8 cellular contexts compared by ENCODE assay signal in the genomic region with DNA sequence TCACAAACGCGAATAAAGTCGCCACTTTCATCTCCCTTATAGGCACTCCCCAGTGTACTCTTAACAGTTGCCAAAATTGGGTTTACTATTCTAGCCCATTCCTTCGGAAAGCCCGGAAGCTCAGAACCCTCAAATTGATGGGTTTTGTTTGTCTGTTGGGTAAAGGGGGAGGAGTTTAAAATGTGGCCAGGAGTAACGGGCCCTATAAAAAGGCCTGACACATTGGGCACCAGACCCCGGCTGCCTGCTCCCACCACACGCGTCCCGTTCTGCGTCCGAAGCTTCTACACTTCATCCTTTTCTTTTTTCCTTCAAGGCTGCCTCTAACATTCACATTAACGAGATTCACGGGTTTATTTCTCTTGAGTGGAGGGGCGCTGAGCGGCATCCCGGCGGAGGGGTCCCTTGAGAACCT. TPM values are rescaled to one million over a fixed set of nuclear protein-coding genes. Genes with fewer than 3 reads are reported as not detected.
DNase-seq lines count a peak whose midpoint lies in the region; ATAC-seq and TF ChIP-seq lines count a peak whose summit lies in the region.

No MANE protein-coding gene starts in this region.

- no peaks in the 10 kb centered on the region for H3K9me3 ChIP-seq in lung (ENCODE audit: control insufficient read depth in 2 of 2, insufficient read depth in 1 of 2, low read length in 1 of 2)

- peak overlapping the region; percentile 42 to 63 for H3K27ac ChIP-seq in lung (ENCODE audit: low read depth in 1 of 2, low read length in 1 of 2)

- no peaks in the 10 kb centered on the region; the same call in none of the 2 replicates for H3K27me3 Mint-ChIP-seq in HFFc6 (ENCODE audit: insufficient read depth)
- H3K27me3 Mint-ChIP-seq in activated naive CD8-positive, alpha-beta T cell treated with anti-CD3 and anti-CD28 coated beads, Interleukin-2, amount 10 ng/mL, durations not matched to agents 7 days and 5 days: no peaks in the 10 kb centered on the region

- POLR2A ChIA-PET in BJ (lab: Charles Lee): no interaction called here
- POLR2A ChIA-PET in activated naive CD8-positive, alpha-beta T cell treated with anti-CD3 and anti-CD28 coated beads, Interleukin-2, amount 10 ng/mL, durations not matched to agents 7 days and 5 days (lab: Charles Lee): interaction anchor here (0.7 to 2.5 kb wide), 11 partner anchors 16 to 135 kb away, joined by 3 to 10 read pairs (median 4); a partner anchor contains a TSS
- POLR2A ChIA-PET in HEK293T (lab: Yijun Ruan, JAX): interaction anchor here (1.3 kb wide), 1 partner anchor 135 kb away, joined by 3 read pairs; no protein-coding TSS in a partner anchor

- peak overlapping the region; percentile 93 for H3K4me3 Mint-ChIP-seq in HFFc6
- H3K4me3 Mint-ChIP-seq in activated naive CD8-positive, alpha-beta T cell treated with anti-CD3 and anti-CD28 coated beads, Interleukin-2, amount 10 ng/mL, durations not matched to agents 7 days and 5 days: peak overlapping the region; percentile 85

- H3K36me3 Mint-ChIP-seq in HFFc6 (ENCODE audit: low read depth): peaks cover 5% of the 10 kb centered on the region; the same call in 1 of the 2 replicates
- peaks cover 11% of the 10 kb centered on the region for H3K36me3 Mint-ChIP-seq in activated naive CD8-positive, alpha-beta T cell treated with anti-CD3 and anti-CD28 coated beads, Interleukin-2, amount 10 ng/mL, durations not matched to agents 7 days and 5 days

- TF ChIP-seq CTCF in BJ (IDR thresholded peaks at IDR 0.05; ENCODE audit: insufficient read depth, low read depth, low read length) (no peak), HFFc6 (IDR thresholded peaks at IDR 0.05) (no peak), lung (IDR thresholded peaks at IDR 0.05; ENCODE audit: control extremely low read depth, extremely low read depth) (no peak)

- H3K4me1 ChIP-seq in lung (ENCODE audit: control insufficient read depth in 2 of 2, insufficient read depth in 2 of 2, low read length in 2 of 2): no peaks in the 10 kb centered on the region

- H3K27ac Mint-ChIP-seq in HFFc6: peak overlapping the region; percentile 92
- peak overlapping the region; percentile 96 for H3K27ac Mint-ChIP-seq in activated naive CD8-positive, alpha-beta T cell treated with anti-CD3 and anti-CD28 coated beads, Interleukin-2, amount 10 ng/mL, durations not matched to agents 7 days and 5 days

- WGBS in lung, 2 donors: 8 to 17% methylated on average over 18 of the region's 18 CpGs

- no peak for DNase-seq in BJ (ENCODE audit: low read depth)
- no peak for DNase-seq in HFFc6
- DNase-seq in activated naive CD8-positive, alpha-beta T cell treated with anti-CD3 and anti-CD28 coated beads, Interleukin-2, amount 10 ng/mL, durations not matched to agents 7 days and 5 days: no peak
- no peak for DNase-seq in lung (ENCODE audit: low spot score)
- no peak for DNase-seq in activated CD8-positive, alpha-beta memory T cell treated with anti-CD3 and anti-CD28 coated beads for 24 hours
- DNase-seq in anterior cingulate cortex (lab: John Stamatoyannopoulos, UW): no peak
- DNase-seq in HEK293T (ENCODE audit: extremely low spot score): no peak

- peaks cover 46% of the 10 kb centered on the region for H3K4me1 Mint-ChIP-seq in HFFc6 (ENCODE audit: low read depth)
- peaks cover 15% of the 10 kb centered on the region for H3K4me1 Mint-ChIP-seq in activated naive CD8-positive, alpha-beta T cell treated with anti-CD3 and anti-CD28 coated beads, Interleukin-2, amount 10 ng/mL, durations not matched to agents 7 days and 5 days

- H3K27me3 ChIP-seq in BJ (ENCODE audit: control insufficient read depth, insufficient read depth, low read length) (no peaks in the 10 kb centered on the region), lung (ENCODE audit: control insufficient read depth, insufficient read depth) (no peaks in the 10 kb centered on the region)

- CTCF ChIA-PET in BJ (lab: Yijun Ruan, JAX) (interaction anchor here (0.6 to 14.8 kb wide), 36 partner anchors 9 to 588 kb away, joined by 3 to 211 read pairs (median 4); a partner anchor contains a TSS), HEK293T (lab: Yijun Ruan, JAX) (interaction anchor here (0.6 to 6.1 kb wide), 10 partner anchors 10 to 348 kb away, joined by 3 to 40 read pairs (median 3); no protein-coding TSS in a partner anchor)

- H3K36me3 ChIP-seq in BJ (ENCODE audit: control insufficient read depth, insufficient read depth, low read length): no peaks in the 10 kb centered on the region; the same call in 1 of the 2 replicates
- H3K36me3 ChIP-seq in lung (ENCODE audit: control insufficient read depth in 2 of 2, insufficient read depth in 2 of 2, low read length in 2 of 2): peaks cover 3 to 5% of the 10 kb centered on the region in 2 donors

- no peaks in the 10 kb centered on the region for H3K9me3 Mint-ChIP-seq in HFFc6
- H3K9me3 Mint-ChIP-seq in activated naive CD8-positive, alpha-beta T cell treated with anti-CD3 and anti-CD28 coated beads, Interleukin-2, amount 10 ng/mL, durations not matched to agents 7 days and 5 days: no peaks in the 10 kb centered on the region

- H3K4me3 ChIP-seq in BJ (ENCODE audit: low read depth, low read length): peak overlapping the region; percentile 73
- peak overlapping the region; percentile 8 for H3K4me3 ChIP-seq in lung

- no peak for ATAC-seq in activated naive CD8-positive, alpha-beta T cell treated with anti-CD3 and anti-CD28 coated beads, Interleukin-2, amount 10 ng/mL, durations not matched to agents 7 days and 5 days (ENCODE audit: low read depth)
- ATAC-seq in lung (ENCODE audit: insufficient read depth, low FRiP score) (no peak), GM21619 (IDR thresholded peaks at IDR 0.05; ENCODE audit: unreplicated experiment) (no peak)

TF ChIP-seq in HEK293T, 16 proteins besides CTCF, POLR2A, EP300 and RAD21:
- TF ChIP-seq FOXM1 (IDR thresholded peaks at IDR 0.05; ENCODE audit: borderline replicate concordance): no peak
- TF ChIP-seq ZNF384 (IDR thresholded peaks at IDR 0.05): no peak
- TF ChIP-seq LEF1 (IDR thresholded peaks at IDR 0.05; ENCODE audit: borderline replicate concordance): no peak
- no peak for TF ChIP-seq FOXA1 (IDR thresholded peaks at IDR 0.05)
- TF ChIP-seq L3MBTL2 (conservative IDR thresholded peaks at IDR 0.05): no peak
- no peak for TF ChIP-seq BHLHE40 (IDR thresholded peaks at IDR 0.05; ENCODE audit: borderline replicate concordance)
- TF ChIP-seq, protein P1, sequence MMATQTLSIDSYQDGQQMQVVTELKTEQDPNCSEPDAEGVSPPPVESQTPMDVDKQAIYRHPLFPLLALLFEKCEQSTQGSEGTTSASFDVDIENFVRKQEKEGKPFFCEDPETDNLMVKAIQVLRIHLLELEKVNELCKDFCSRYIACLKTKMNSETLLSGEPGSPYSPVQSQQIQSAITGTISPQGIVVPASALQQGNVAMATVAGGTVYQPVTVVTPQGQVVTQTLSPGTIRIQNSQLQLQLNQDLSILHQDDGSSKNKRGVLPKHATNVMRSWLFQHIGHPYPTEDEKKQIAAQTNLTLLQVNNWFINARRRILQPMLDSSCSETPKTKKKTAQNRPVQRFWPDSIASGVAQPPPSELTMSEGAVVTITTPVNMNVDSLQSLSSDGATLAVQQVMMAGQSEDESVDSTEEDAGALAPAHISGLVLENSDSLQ (IDR thresholded peaks at IDR 0.05): no peak
- no peak for TF ChIP-seq FOXK2 (IDR thresholded peaks at IDR 0.05)

RNA-seq across cellular contexts. Expression of a gene that starts 0.8 kb away (rescaled TPM):
- polyA plus RNA-seq in BJ (2011; rRNA removed) (23.9 and 24.1 TPM in 2 replicates), lung (10 to 100 TPM in 1 of 2 donors, 1 to 10 TPM in 1; 8.4 to 11.7 TPM)
- polyA minus RNA-seq in BJ (2011; rRNA and poly(A)+ RNA removed): 18.7 and 31.1 TPM in 2 replicates
- total RNA-seq in HFFc6 (2021; fragmentation: NEBNext Ultra II Directional; extraction: Animal tissue kit (Norgen Biotek cat#: 25700)): 10 to 100 TPM; 12.0 to 16.6 (median 14.1) TPM
- total RNA-seq in activated naive CD8-positive, alpha-beta T cell treated with anti-CD3 and anti-CD28 coated beads, Interleukin-2, amount 10 ng/mL, durations not matched to agents 7 days and 5 days: 10 to 100 TPM; 16.7 to 17.1 TPM
- 10 to 100 TPM; 13.3 to 21.1 TPM for total RNA-seq in lung

RNA-seq across cellular contexts. Expression of a gene that starts 10.1 kb away (rescaled TPM):
- polyA plus RNA-seq in BJ (2011; rRNA removed): 1.1 and 1.3 TPM in 2 replicates
- 1.3 and 1.6 TPM in 2 replicates for polyA minus RNA-seq in BJ (2011; rRNA and poly(A)+ RNA removed)
- 1 to 10 TPM in 2 of 6 experiments, under 1 TPM in 4; 0.36 to 1.5 (median 0.88) TPM for total RNA-seq in HFFc6 (2021; fragmentation: NEBNext Ultra II Directional; extraction: Animal tissue kit (Norgen Biotek cat#: 25700))
- total RNA-seq in activated naive CD8-positive, alpha-beta T cell treated with anti-CD3 and anti-CD28 coated beads, Interleukin-2, amount 10 ng/mL, durations not matched to agents 7 days and 5 days: 1 to 10 TPM; 4.4 to 4.7 TPM
- 1 to 10 TPM; 2.0 to 2.5 TPM for total RNA-seq in lung
- 1 to 10 TPM in 1 of 2 donors, under 1 TPM in 1; 0.80 to 1.7 TPM for polyA plus RNA-seq in lung

RNA-seq across cellular contexts. Expression of a gene that starts 16.9 kb away (rescaled TPM):
- polyA plus RNA-seq in BJ (2011; rRNA removed) (43.5 and 66.9 TPM in 2 replicates), lung (10 to 100 TPM; 37.2 to 60.1 TPM)
- 12.4 and 18.1 TPM in 2 replicates for polyA minus RNA-seq in BJ (2011; rRNA and poly(A)+ RNA removed)
- 10 to 100 TPM; 37.9 to 46.2 (median 42.2) TPM for total RNA-seq in HFFc6 (2021; fragmentation: NEBNext Ultra II Directional; extraction: Animal tissue kit (Norgen Biotek cat#: 25700))
- total RNA-seq in activated naive CD8-positive, alpha-beta T cell treated with anti-CD3 and anti-CD28 coated beads, Interleukin-2, amount 10 ng/mL, durations not matched to agents 7 days and 5 days: 10 to 100 TPM; 77.3 to 77.6 TPM
- 10 to 100 TPM; 27.5 to 66.9 TPM for total RNA-seq in lung

RNA-seq across cellular contexts. Expression of a gene that starts 18.3 kb away (rescaled TPM):
- polyA plus RNA-seq in BJ (2011; rRNA removed): 95.9 and 131 TPM in 2 replicates
- polyA minus RNA-seq in BJ (2011; rRNA and poly(A)+ RNA removed): 113 and 144 TPM in 2 replicates
- 100 to 1,000 TPM in 1 of 6 experiments, 10 to 100 TPM in 5; 77.3 to 102 (median 85.5) TPM for total RNA-seq in HFFc6 (2021; fragmentation: NEBNext Ultra II Directional; extraction: Animal tissue kit (Norgen Biotek cat#: 25700))
- total RNA-seq in activated naive CD8-positive, alpha-beta T cell treated with anti-CD3 and anti-CD28 coated beads, Interleukin-2, amount 10 ng/mL, durations not matched to agents 7 days and 5 days: 100 to 1,000 TPM; 129 TPM
- 10 to 100 TPM; 42.1 to 80.6 TPM for total RNA-seq in lung
- polyA plus RNA-seq in lung: 10 to 100 TPM; 46.8 to 56.6 TPM

RNA-seq across cellular contexts. Expression of a gene that starts 46.8 kb away (rescaled TPM):
- polyA plus RNA-seq in BJ (2011; rRNA removed) (45.6 and 62.9 TPM in 2 replicates), lung (10 to 100 TPM; 37.7 to 45.1 TPM)
- polyA minus RNA-seq in BJ (2011; rRNA and poly(A)+ RNA removed): 20.3 and 46.2 TPM in 2 replicates
- 10 to 100 TPM; 28.8 to 39.6 (median 33.1) TPM for total RNA-seq in HFFc6 (2021; fragmentation: NEBNext Ultra II Directional; extraction: Animal tissue kit (Norgen Biotek cat#: 25700))
- 10 to 100 TPM; 68.1 to 69.8 TPM for total RNA-seq in activated naive CD8-positive, alpha-beta T cell treated with anti-CD3 and anti-CD28 coated beads, Interleukin-2, amount 10 ng/mL, durations not matched to agents 7 days and 5 days
- total RNA-seq in lung: 10 to 100 TPM; 28.2 to 41.4 TPM
